In genomic region chr1:44240802-44241671, GRCh38 we compare ENCODE assay signal across 13 cellular contexts. TPM values are rescaled to one million over a fixed set of nuclear protein-coding genes. Genes with fewer than 3 reads are reported as not detected.
DNase-seq lines count a peak whose midpoint lies in the region; TF ChIP-seq lines count a peak whose summit lies in the region.
"Had no signal": no experiment of that assay in that cellular context is flagged by ENCODE, and none has a peak within 500 bp of the region (broad histone marks: within the 10 kb centered on the region; RNA-seq: fewer than 3 reads in every experiment).

No MANE protein-coding gene starts in this region.

- peak overlapping the region; percentile 21 for H3K27ac ChIP-seq in muscle layer of duodenum (ENCODE audit: low read length)
- H3K27ac ChIP-seq in tibial artery = peak overlapping the region; percentile 73 to 87
- H3K27ac ChIP-seq: 22Rv1 had no signal

- no peak overlapping the region for H3K4me3 ChIP-seq in muscle layer of duodenum (ENCODE audit: low read depth in 1 of 2, low read length in 2 of 2)
- no peak overlapping the region for H3K4me3 ChIP-seq in tibial artery

- H3K27me3 ChIP-seq in muscle layer of duodenum (ENCODE audit: low read depth, low read length) = no peaks in the 10 kb centered on the region
- H3K27me3 ChIP-seq in tibial artery = no peaks in the 10 kb centered on the region

- H3K36me3 Mint-ChIP-seq in endothelial cell (ENCODE audit: low read depth, unreplicated experiment) = peaks cover 22% of the 10 kb centered on the region

- peak overlapping the region; percentile 56 for H3K4me3 Mint-ChIP-seq in endothelial cell (ENCODE audit: unreplicated experiment)
- H3K4me3 Mint-ChIP-seq: activated T-cell treated with anti-CD3 and anti-CD28 coated beads, Interleukin-2, amount 50 U/mL, for 72 hours had no signal

- DNase-seq in DMS 273 (lab: John Stamatoyannopoulos, UW; ENCODE audit: unreplicated experiment) (peak; percentile 51), DMS 273 treated with DMSO at 0.1 percent for 48 hours (lab: John Stamatoyannopoulos, UW) (no peak), endothelial cell (ENCODE audit: low spot score) (no peak), tibial artery (no peak), NCI-H345 treated with DMSO at 0.1 percent for 48 hours (lab: John Stamatoyannopoulos, UW; ENCODE audit: unreplicated experiment) (no peak), hippocampal formation (lab: John Stamatoyannopoulos, UW) (no peak), T1000 (lab: John Stamatoyannopoulos, UW) (no peak)
- DNase-seq: activated T-cell treated with anti-CD3 and anti-CD28 coated beads, Interleukin-2, amount 50 U/mL, for 72 hours; dermis blood vessel endothelial cell; naive B cell; stimulated activated CD4-positive, alpha-beta T cell treated with anti-CD3 and anti-CD28 coated beads, Interleukin-1b, Interleukin-23, amount 100 ng/mL, for 48 hours had no signal

- H3K4me1 Mint-ChIP-seq in endothelial cell (ENCODE audit: unreplicated experiment) = peaks cover 21% of the 10 kb centered on the region

- TF ChIP-seq CTCF in endothelial cell (IDR thresholded peaks at IDR 0.05; ENCODE audit: unreplicated experiment) (no peak), tibial artery (IDR thresholded peaks at IDR 0.05) (no peak)

- peaks cover 4 to 34% of the 10 kb centered on the region in 2 donors for H3K4me1 ChIP-seq in muscle layer of duodenum (ENCODE audit: control insufficient read depth in 1 of 2, insufficient read depth in 2 of 2, low read length in 2 of 2)
- H3K4me1 ChIP-seq in tibial artery = peaks cover 6 to 55% (median 40%) of the 10 kb centered on the region in 4 donors

- H3K27me3 Mint-ChIP-seq in endothelial cell (ENCODE audit: unreplicated experiment) = peaks cover 11% of the 10 kb centered on the region
- H3K27me3 Mint-ChIP-seq: naive B cell had no signal

- H3K36me3 ChIP-seq in muscle layer of duodenum (ENCODE audit: control insufficient read depth in 1 of 2, insufficient read depth in 2 of 2, low read length in 2 of 2) = peaks cover 0 to 3% of the 10 kb centered on the region in 2 donors
- H3K36me3 ChIP-seq in tibial artery = peaks cover 0 to 27% (median 9%) of the 10 kb centered on the region in 3 donors

- intact Hi-C loops in tibial artery (cut with DNase I; ENCODE audit: low total_unique reads) = loop anchor here (10.0 kb wide), 1 partner anchor 74 kb away; no protein-coding TSS in a partner anchor

- H3K9me3 Mint-ChIP-seq in endothelial cell (ENCODE audit: unreplicated experiment) = no peaks in the 10 kb centered on the region
- H3K9me3 Mint-ChIP-seq: activated T-cell treated with anti-CD3 and anti-CD28 coated beads, Interleukin-2, amount 50 U/mL, for 72 hours; naive B cell had no signal

- no peak overlapping the region for H3K27ac Mint-ChIP-seq in endothelial cell (ENCODE audit: unreplicated experiment)

- H3K9me3 ChIP-seq in muscle layer of duodenum (ENCODE audit: control insufficient read depth in 1 of 2, low read length in 2 of 2) = no peaks in the 10 kb centered on the region
- H3K9me3 ChIP-seq in tibial artery = no peaks in the 10 kb centered on the region

RNA-seq across cellular contexts. Expression of gene DMAP1, which starts 27.8 kb away (rescaled TPM):
- 87.9 TPM for total RNA-seq in endothelial cell (ENCODE audit: unreplicated experiment)
